In genomic region chrX:153988493-153988892, GRCh38 we compare ENCODE assay signal across 22 cellular contexts.
"Had no signal": no experiment of that assay in that cellular context is flagged by ENCODE, and none has a peak within 500 bp of the region (broad histone marks: within the 10 kb centered on the region; RNA-seq: fewer than 3 reads in every experiment).

No MANE protein-coding gene starts in this region.

- H3K4me1 Mint-ChIP-seq: nephron had no signal

- H3K4me3 Mint-ChIP-seq: activated B cell treated with CpG ODN at 0.5 μM for 24 hours; activated T-cell treated with anti-CD3 and anti-CD28 coated beads, Interleukin-2, amount 50 U/mL, for 24 hours; nephron; T-helper 17 cell had no signal

- H3K4me3 ChIP-seq: body of pancreas, heart left ventricle, thyroid gland, upper lobe of right lung had no signal

- H3K4me1 ChIP-seq: parathyroid adenoma had no signal

- H3K9ac ChIP-seq: parathyroid adenoma had no signal

- DNase-seq: activated B cell treated with CpG ODN at 0.5 μM for 24 hours; activated CD4-positive, alpha-beta T cell treated with anti-CD3 and anti-CD28 coated beads for 4 hours; activated CD8-positive, alpha-beta memory T cell treated with anti-CD3 and anti-CD28 coated beads, Interleukin-2, amount 50 U/mL, for 4 hours; activated T-cell treated with anti-CD3 and anti-CD28 coated beads, Interleukin-2, amount 50 U/mL, for 24 hours; anterior cingulate cortex; body of pancreas; heart left ventricle; left cardiac atrium; mesenchymal stem cell; right cardiac atrium; stimulated activated CD4-positive, alpha-beta T cell treated with anti-CD3 and anti-CD28 coated beads, Interleukin-12 subunit alpha, Interleukin-12 subunit beta, amount 100 ng/mL, for 4 hours; stimulated activated CD4-positive, alpha-beta T cell treated with anti-CD3 and anti-CD28 coated beads, Interleukin-4, amount 100 ng/mL, for 4 hours; stimulated activated naive CD8-positive, alpha-beta T cell treated with anti-CD3 and anti-CD28 coated beads, Interleukin-15, Interleukin-2, amounts not matched to agents 100 U/mL and 50 U/mL, for 24 hours; substantia nigra; SW 1271; T-helper 17 cell; thyroid gland; upper lobe of right lung had no signal

- H3K36me3 ChIP-seq: heart left ventricle, neutrophil, thyroid gland, upper lobe of right lung had no signal

- H3K27ac Mint-ChIP-seq: activated B cell treated with CpG ODN at 0.5 μM for 24 hours; activated T-cell treated with anti-CD3 and anti-CD28 coated beads, Interleukin-2, amount 50 U/mL, for 24 hours had no signal

- H3K27ac ChIP-seq: body of pancreas, heart left ventricle, neutrophil, parathyroid adenoma, thyroid gland, upper lobe of right lung had no signal

- H3K27me3 ChIP-seq: body of pancreas, neutrophil, thyroid gland, upper lobe of right lung had no signal

- H2AFZ ChIP-seq: parathyroid adenoma had no signal

- H3K79me2 ChIP-seq: parathyroid adenoma had no signal

- H3K9me3 ChIP-seq: body of pancreas, heart left ventricle, neutrophil, thyroid gland, upper lobe of right lung had no signal

- H3K9me3 Mint-ChIP-seq: activated B cell treated with CpG ODN at 0.5 μM for 24 hours; activated T-cell treated with anti-CD3 and anti-CD28 coated beads, Interleukin-2, amount 50 U/mL, for 24 hours; activated T-helper 17 cell treated with anti-CD3 and anti-CD28 coated beads, Interleukin-2, amount 50 U/mL, for 72 hours had no signal

- ATAC-seq: activated T-helper 17 cell treated with anti-CD3 and anti-CD28 coated beads, Interleukin-2, amount 50 U/mL, for 72 hours; body of pancreas; heart left ventricle; right cardiac atrium; stimulated activated naive CD8-positive, alpha-beta T cell treated with anti-CD3 and anti-CD28 coated beads, Interleukin-15, Interleukin-2, amounts not matched to agents 100 U/mL and 50 U/mL, for 24 hours; T-helper 17 cell; upper lobe of right lung had no signal

- H3K27me3 Mint-ChIP-seq: activated B cell treated with CpG ODN at 0.5 μM for 24 hours; activated T-helper 17 cell treated with anti-CD3 and anti-CD28 coated beads, Interleukin-2, amount 50 U/mL, for 72 hours; T-helper 17 cell had no signal
